ENCODE assay signal across 8 cellular contexts in the genomic region with DNA sequence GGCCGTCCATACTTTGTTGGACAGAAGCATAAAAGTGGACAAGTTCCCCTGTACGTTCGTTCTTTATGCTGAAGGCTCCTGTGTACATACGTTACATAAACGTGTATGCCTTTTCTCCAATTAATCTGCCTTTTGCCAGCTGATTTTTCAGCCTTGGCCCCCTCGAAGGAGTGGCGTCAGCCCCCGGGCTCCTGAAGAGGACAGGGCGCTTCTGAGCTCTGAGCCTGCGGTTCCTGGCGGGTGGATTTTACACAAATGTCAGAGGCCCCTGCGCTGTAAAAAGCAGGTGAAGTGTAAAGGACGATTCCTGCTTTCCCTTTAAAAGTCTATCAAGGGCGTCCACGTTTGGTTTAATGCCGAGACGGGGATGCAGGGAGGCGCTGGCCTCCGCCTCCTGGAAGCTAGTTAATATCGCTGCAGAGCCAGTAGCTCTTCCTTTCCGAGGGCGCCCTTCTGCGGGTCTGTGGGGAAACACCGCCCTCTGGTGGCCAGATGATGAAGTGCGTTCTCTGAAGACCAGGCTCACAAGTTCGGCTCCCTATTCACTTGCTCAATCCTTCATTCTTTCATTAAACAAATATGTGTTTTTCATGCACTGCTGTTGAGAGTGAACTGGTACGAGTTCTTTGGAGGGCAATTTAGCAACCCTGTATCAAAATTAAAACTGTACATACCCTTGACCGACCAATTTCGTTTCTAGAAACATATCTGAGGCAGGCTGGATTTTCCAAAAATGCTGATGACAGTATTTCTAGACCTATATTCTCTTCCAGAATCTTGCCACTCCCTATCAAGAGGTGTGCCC.
DNase-seq lines count a peak whose midpoint lies in the region; ATAC-seq and TF ChIP-seq lines count a peak whose summit lies in the region.

No MANE protein-coding gene starts in this region.

- CTCF ChIA-PET in activated CD4-positive, alpha-beta T cell treated with anti-CD3 and anti-CD28 coated beads, Interleukin-2, amount 10 ng/mL, durations not matched to agents 7 days and 5 days (lab: Charles Lee): interaction anchor here (0.6 to 1.6 kb wide), 12 partner anchors 9 to 696 kb away, joined by 3 to 13 read pairs (median 3); no protein-coding TSS in a partner anchor

- ATAC-seq in HG02840 (IDR thresholded peaks at IDR 0.05; ENCODE audit: low FRiP score, unreplicated experiment) (peak; percentile 86), GM18517 (IDR thresholded peaks at IDR 0.05; ENCODE audit: unreplicated experiment) (no peak)

- H3K36me3 Mint-ChIP-seq in activated CD4-positive, alpha-beta T cell treated with anti-CD3 and anti-CD28 coated beads, Interleukin-2, amount 10 ng/mL, durations not matched to agents 7 days and 5 days (ENCODE audit: low read depth): no peaks in the 10 kb centered on the region

- peaks cover 4% of the 10 kb centered on the region for H3K27me3 Mint-ChIP-seq in activated CD4-positive, alpha-beta T cell treated with anti-CD3 and anti-CD28 coated beads, Interleukin-2, amount 10 ng/mL, durations not matched to agents 7 days and 5 days

- TF ChIP-seq CTCF in lower leg skin (IDR thresholded peaks at IDR 0.05): peak in 1 of 3 donors; percentile 89

- POLR2A ChIA-PET in activated CD4-positive, alpha-beta T cell treated with anti-CD3 and anti-CD28 coated beads, Interleukin-2, amount 10 ng/mL, durations not matched to agents 7 days and 5 days (lab: Charles Lee): no interaction called here

- H3K4me1 Mint-ChIP-seq in activated CD4-positive, alpha-beta T cell treated with anti-CD3 and anti-CD28 coated beads, Interleukin-2, amount 10 ng/mL, durations not matched to agents 7 days and 5 days: peaks cover 5% of the 10 kb centered on the region

- intact Hi-C loops in lower leg skin (cut with DNase I; ENCODE audit: low total_unique reads): loop anchor here (5.0 kb wide), 2 partner anchors 211 to 511 kb away; no protein-coding TSS in a partner anchor

- DNase-seq in DMS79 (lab: John Stamatoyannopoulos, UW): peak; percentile 24
- DNase-seq in NCI-H526 treated with DMSO at 0.1 percent for 48 hours (lab: John Stamatoyannopoulos, UW): peak; percentile 79
- peak; percentile 77 for DNase-seq in activated CD4-positive, alpha-beta T cell treated with anti-CD3 and anti-CD28 coated beads, Interleukin-2, amount 10 ng/mL, durations not matched to agents 7 days and 5 days
- peak; percentile 61 to 82 for DNase-seq in dermis microvascular lymphatic vessel endothelial cell (ENCODE audit: low read depth in 2 of 2)
- peak; percentile 86 to 98 for DNase-seq in lower leg skin (ENCODE audit: low spot score in 2 of 2)
- DNase-seq in stimulated activated CD4-positive, alpha-beta T cell treated with anti-CD3 and anti-CD28 coated beads, TNF-alpha, amount 100 ng/mL, for 4 hours (ENCODE audit: low read depth in 3 of 3): peak; percentile 53 to 79 (median 67)

- no peak overlapping the region for H3K4me3 Mint-ChIP-seq in activated CD4-positive, alpha-beta T cell treated with anti-CD3 and anti-CD28 coated beads, Interleukin-2, amount 10 ng/mL, durations not matched to agents 7 days and 5 days

- no peak overlapping the region for H3K27ac Mint-ChIP-seq in activated CD4-positive, alpha-beta T cell treated with anti-CD3 and anti-CD28 coated beads, Interleukin-2, amount 10 ng/mL, durations not matched to agents 7 days and 5 days

- no peak overlapping the region for H3K4me3 ChIP-seq in lower leg skin (ENCODE audit: low read depth, poor library complexity, severe bottlenecking)

- no peaks in the 10 kb centered on the region for H3K9me3 Mint-ChIP-seq in activated CD4-positive, alpha-beta T cell treated with anti-CD3 and anti-CD28 coated beads, Interleukin-2, amount 10 ng/mL, durations not matched to agents 7 days and 5 days

- TF ChIP-seq POLR2A in lower leg skin (IDR thresholded peaks at IDR 0.05): no peak

- 20 to 21% methylated on average over 29 of the region's 29 CpGs for WGBS in lower leg skin, 2 donors

Comparison
In these comparisons a context has a peak if more than half of its experiments do, and no peak if none do; other contexts are left out.
1. DNase-seq: peak in every context shown above with its lines; median percentile 92 in lower leg skin; 79 in NCI-H526 treated with DMSO at 0.1 percent for 48 hours; 77 in activated CD4-positive, alpha-beta T cell treated with anti-CD3 and anti-CD28 coated beads, Interleukin-2, amount 10 ng/mL, durations not matched to agents 7 days and 5 days; 72 in dermis microvascular lymphatic vessel endothelial cell; 67 in stimulated activated CD4-positive, alpha-beta T cell treated with anti-CD3 and anti-CD28 coated beads, TNF-alpha, amount 100 ng/mL, for 4 hours; 24 in DMS79.